Comparison of ENCODE assay signal across 22 cellular contexts in genomic region chr4:98909646-98910045, GRCh38. TPM values are rescaled to one million over a fixed set of nuclear protein-coding genes. Genes with fewer than 3 reads are reported as not detected.
A peak's percentile ranks its signal among the peaks of the same experiment; 100 is the strongest.
DNase-seq lines count a peak whose midpoint lies in the region; ATAC-seq and TF ChIP-seq lines count a peak whose summit lies in the region.
"Had no signal": no experiment of that assay in that cellular context is flagged by ENCODE, and none has a peak within 500 bp of the region (broad histone marks: within the 10 kb centered on the region; RNA-seq: fewer than 3 reads in every experiment).

No MANE protein-coding gene starts in this region.

- DNase-seq in activated T-cell treated with anti-CD3 and anti-CD28 coated beads, Interleukin-2, amount 50 U/mL, for 24 hours, result no peak
- no peak for DNase-seq in activated T-cell treated with anti-CD3 and anti-CD28 coated beads, Interleukin-2, amount 50 U/mL, for 4 hours
- no peak for DNase-seq in effector memory CD8-positive, alpha-beta T cell
- DNase-seq in trophoblast cell (no peak), left lung (no peak)
- DNase-seq: activated B cell treated with CpG ODN at 0.5 μM for 24 hours; activated naive CD8-positive, alpha-beta T cell treated with anti-CD3 and anti-CD28 coated beads, Interleukin-2, amount 10 ng/mL, durations not matched to agents 7 days and 5 days; body of pancreas; colonic mucosa; KG1; midbrain; MV-4-11; NCI-H1930; NCI-H446; retina; stimulated activated CD4-positive, alpha-beta T cell treated with anti-CD3 and anti-CD28 coated beads, Interleukin-4, amount 100 ng/mL, for 4 hours had no signal

- no peak for TF ChIP-seq CTCF in HEK293 (tag by site-specific recombination; IDR thresholded peaks at IDR 0.05)
- no peak for TF ChIP-seq CTCF in left lung (IDR thresholded peaks at IDR 0.05)

- intact Hi-C loops in left lung (cut with DNase I), result no loop called here

- no peaks in the 10 kb centered on the region for H3K9me3 Mint-ChIP-seq in activated T-cell treated with anti-CD3 and anti-CD28 coated beads, Interleukin-2, amount 50 U/mL, for 24 hours
- H3K9me3 Mint-ChIP-seq in activated T-cell treated with anti-CD3 and anti-CD28 coated beads, Interleukin-2, amount 50 U/mL, for 4 hours, result no peaks in the 10 kb centered on the region
- H3K9me3 Mint-ChIP-seq in effector memory CD8-positive, alpha-beta T cell, result no peaks in the 10 kb centered on the region
- H3K9me3 Mint-ChIP-seq: activated B cell treated with CpG ODN at 0.5 μM for 24 hours; activated naive CD8-positive, alpha-beta T cell treated with anti-CD3 and anti-CD28 coated beads, Interleukin-2, amount 10 ng/mL, durations not matched to agents 7 days and 5 days had no signal

- H3K4me3 ChIP-seq in HEK293 (ENCODE audit: low read depth, low read length) (no peak overlapping the region), trophoblast cell (ENCODE audit: low read depth, low read length) (no peak overlapping the region), left lung (no peak overlapping the region)
- H3K4me3 ChIP-seq: A549, BLaER1, body of pancreas, colonic mucosa had no signal

- H3K27ac Mint-ChIP-seq in activated T-cell treated with anti-CD3 and anti-CD28 coated beads, Interleukin-2, amount 50 U/mL, for 24 hours, result peak overlapping the region; percentile 8
- H3K27ac Mint-ChIP-seq in effector memory CD8-positive, alpha-beta T cell, result peak overlapping the region; percentile 10 to 91
- H3K27ac Mint-ChIP-seq: activated B cell treated with CpG ODN at 0.5 μM for 24 hours; activated naive CD8-positive, alpha-beta T cell treated with anti-CD3 and anti-CD28 coated beads, Interleukin-2, amount 10 ng/mL, durations not matched to agents 7 days and 5 days had no signal

- H2AFZ ChIP-seq in trophoblast cell (ENCODE audit: insufficient read depth, low read length, poor library complexity), result no peak overlapping the region

- H3K79me1 ChIP-seq in trophoblast cell (ENCODE audit: low read length), result no peaks in the 10 kb centered on the region

- H3K36me3 Mint-ChIP-seq in activated T-cell treated with anti-CD3 and anti-CD28 coated beads, Interleukin-2, amount 50 U/mL, for 24 hours (ENCODE audit: low read depth), result peaks cover 74% of the 10 kb centered on the region
- H3K36me3 Mint-ChIP-seq in activated T-cell treated with anti-CD3 and anti-CD28 coated beads, Interleukin-2, amount 50 U/mL, for 4 hours (ENCODE audit: insufficient read depth), result peaks cover 19% of the 10 kb centered on the region
- H3K36me3 Mint-ChIP-seq in effector memory CD8-positive, alpha-beta T cell (ENCODE audit: insufficient read depth), result peaks cover 9% of the 10 kb centered on the region

- no peaks in the 10 kb centered on the region for H3K27me3 Mint-ChIP-seq in activated T-cell treated with anti-CD3 and anti-CD28 coated beads, Interleukin-2, amount 50 U/mL, for 24 hours
- H3K27me3 Mint-ChIP-seq in activated T-cell treated with anti-CD3 and anti-CD28 coated beads, Interleukin-2, amount 50 U/mL, for 4 hours (ENCODE audit: low read depth), result no peaks in the 10 kb centered on the region
- no peaks in the 10 kb centered on the region for H3K27me3 Mint-ChIP-seq in effector memory CD8-positive, alpha-beta T cell
- H3K27me3 Mint-ChIP-seq: activated B cell treated with CpG ODN at 0.5 μM for 24 hours; activated naive CD8-positive, alpha-beta T cell treated with anti-CD3 and anti-CD28 coated beads, Interleukin-2, amount 10 ng/mL, durations not matched to agents 7 days and 5 days had no signal

- no peak overlapping the region for H3K9ac ChIP-seq in trophoblast cell (ENCODE audit: low read length)
- H3K9ac ChIP-seq: BLaER1 had no signal

- H3K79me2 ChIP-seq in trophoblast cell (ENCODE audit: control insufficient read depth, insufficient read depth, low read length, poor library complexity), result peaks cover 7% of the 10 kb centered on the region

- H3K4me1 ChIP-seq in HEK293 (ENCODE audit: control insufficient read depth, insufficient read depth, low read length) (peaks cover 8% of the 10 kb centered on the region; the same call in 1 of the 2 replicates), trophoblast cell (ENCODE audit: control insufficient read depth in 1 of 2, insufficient read depth in 2 of 2, low read length in 2 of 2) (peaks cover 0 to 2% of the 10 kb centered on the region in 2 experiments), left lung (peaks cover 3 to 25% of the 10 kb centered on the region in 2 donors)
- H3K4me1 ChIP-seq: BLaER1 had no signal

- no peak overlapping the region for H2BK12ac ChIP-seq in trophoblast cell (ENCODE audit: low read length)

- peaks cover 0 to 2% of the 10 kb centered on the region in 2 experiments; a peak in 2 of 3 replicates for H3K36me3 ChIP-seq in HEK293 (ENCODE audit: control insufficient read depth in 2 of 2, insufficient read depth in 1 of 2, low read length in 2 of 2)
- peaks cover 0 to 1% of the 10 kb centered on the region in 2 experiments for H3K36me3 ChIP-seq in trophoblast cell (ENCODE audit: control insufficient read depth in 1 of 2, insufficient read depth in 2 of 2, low read length in 2 of 2)
- H3K36me3 ChIP-seq in left lung, result no peaks in the 10 kb centered on the region
- H3K36me3 ChIP-seq: colonic mucosa had no signal

- H3K4ac ChIP-seq in trophoblast cell (ENCODE audit: low read depth, low read length), result peak overlapping the region; percentile 86

- H3K18ac ChIP-seq in trophoblast cell (ENCODE audit: low read length), result no peak overlapping the region

- POLR2A ChIA-PET in HEK293 (lab: Yijun Ruan, JAX), result interaction anchor here (0.6 kb wide), 1 partner anchor 53 kb away, joined by 4 read pairs; no protein-coding TSS in a partner anchor

- CTCF ChIA-PET in HEK293 (lab: Yijun Ruan, JAX), result no interaction called here

- no peak overlapping the region for H2BK5ac ChIP-seq in trophoblast cell (ENCODE audit: low read depth, low read length, poor library complexity)

- H3K4me1 Mint-ChIP-seq in activated T-cell treated with anti-CD3 and anti-CD28 coated beads, Interleukin-2, amount 50 U/mL, for 24 hours (ENCODE audit: low read depth), result peaks cover 67% of the 10 kb centered on the region
- H3K4me1 Mint-ChIP-seq in activated T-cell treated with anti-CD3 and anti-CD28 coated beads, Interleukin-2, amount 50 U/mL, for 4 hours (ENCODE audit: low read depth), result peaks cover 56% of the 10 kb centered on the region
- peaks cover 36 to 58% of the 10 kb centered on the region in 2 donors for H3K4me1 Mint-ChIP-seq in effector memory CD8-positive, alpha-beta T cell (ENCODE audit: low read depth in 2 of 2)

- no peaks in the 10 kb centered on the region for H3K9me3 ChIP-seq in HEK293 (ENCODE audit: control insufficient read depth, insufficient read depth, low read depth, low read length)
- no peaks in the 10 kb centered on the region for H3K9me3 ChIP-seq in trophoblast cell (ENCODE audit: insufficient read depth, low read depth, low read length)
- no peaks in the 10 kb centered on the region for H3K9me3 ChIP-seq in left lung
- H3K9me3 ChIP-seq: A549, body of pancreas, colonic mucosa had no signal

- no peaks in the 10 kb centered on the region for H3K27me3 ChIP-seq in trophoblast cell (ENCODE audit: insufficient read depth, low read length)
- H3K27me3 ChIP-seq in left lung, result no peaks in the 10 kb centered on the region
- H3K27me3 ChIP-seq: BLaER1, body of pancreas, colonic mucosa had no signal

- no peak overlapping the region for H3K23ac ChIP-seq in trophoblast cell (ENCODE audit: low read length)

- no peak overlapping the region for H4K8ac ChIP-seq in trophoblast cell (ENCODE audit: low read depth, low read length)

- no peak overlapping the region for H3K14ac ChIP-seq in trophoblast cell (ENCODE audit: low read length)

- ATAC-seq in activated T-cell treated with anti-CD3 and anti-CD28 coated beads, Interleukin-2, amount 50 U/mL, for 4 hours, result no peak
- no peak for ATAC-seq in effector memory CD8-positive, alpha-beta T cell (replicated peaks)
- ATAC-seq in left lung (no peak), GM19328 (IDR thresholded peaks at IDR 0.05; ENCODE audit: unreplicated experiment) (no peak), HG03439 (IDR thresholded peaks at IDR 0.05; ENCODE audit: unreplicated experiment) (no peak)
- ATAC-seq: A549, body of pancreas, SK-N-SH treated with all-trans-retinoic acid at 6 μM for 48 hours had no signal

- WGBS in trophoblast cell (ENCODE audit: extremely low coverage, insufficient coverage, insufficient read length), result no CpG with 5 or more reads among the region's 4 CpGs

- no peak overlapping the region for H3K4me2 ChIP-seq in trophoblast cell (ENCODE audit: low read length)
- H3K4me2 ChIP-seq: A549, BLaER1 had no signal

- H3K27ac ChIP-seq in HEK293 (ENCODE audit: extremely low read depth, low read depth, low read length) (no peak overlapping the region), trophoblast cell (ENCODE audit: low read depth, low read length) (no peak overlapping the region), left lung (no peak overlapping the region)
- H3K27ac ChIP-seq: A549, BLaER1, body of pancreas, colonic mucosa had no signal

- no peak overlapping the region for H4K91ac ChIP-seq in trophoblast cell (ENCODE audit: low read depth, low read length)

- no peak overlapping the region for H4K12ac ChIP-seq in trophoblast cell (ENCODE audit: low read depth, low read length)

- no peak overlapping the region for H2BK120ac ChIP-seq in trophoblast cell (ENCODE audit: insufficient read depth, low read length, poor library complexity)

- H2AK5ac ChIP-seq in trophoblast cell (ENCODE audit: low read length), result no peak overlapping the region

- no peak overlapping the region for H3K4me3 Mint-ChIP-seq in activated T-cell treated with anti-CD3 and anti-CD28 coated beads, Interleukin-2, amount 50 U/mL, for 24 hours
- no peak overlapping the region for H3K4me3 Mint-ChIP-seq in activated T-cell treated with anti-CD3 and anti-CD28 coated beads, Interleukin-2, amount 50 U/mL, for 4 hours
- peak overlapping the region; percentile 7 to 52 for H3K4me3 Mint-ChIP-seq in effector memory CD8-positive, alpha-beta T cell
- H3K4me3 Mint-ChIP-seq: activated B cell treated with CpG ODN at 0.5 μM for 24 hours; activated naive CD8-positive, alpha-beta T cell treated with anti-CD3 and anti-CD28 coated beads, Interleukin-2, amount 10 ng/mL, durations not matched to agents 7 days and 5 days had no signal

TF ChIP-seq in HEK293, 187 proteins besides CTCF, POLR2A, EP300 and RAD21:
- peak; percentile 44; the same call in 1 of the 2 replicates for TF ChIP-seq PRDM1 (tag by site-specific recombination; IDR thresholded peaks at IDR 0.05)
- TF ChIP-seq ZNF785 (tag by site-specific recombination; IDR thresholded peaks at IDR 0.05), result no peak
TF ChIP-seq in HEK293: peak in this region for 1.

RNA-seq across cellular contexts. Expression of gene EIF4E, which starts 19.3 kb away (rescaled TPM):
- 100 to 1,000 TPM; 196 to 204 (median 198) TPM for total RNA-seq in activated T-cell treated with anti-CD3 and anti-CD28 coated beads, Interleukin-2, amount 50 U/mL, for 4 hours
- polyA plus RNA-seq in trophoblast cell (2013), result 65.0 and 68.6 TPM in 2 replicates
- 10 to 100 TPM; 78.8 to 78.9 TPM for total RNA-seq in left lung

Comparison
In these comparisons a context has a peak if more than half of its experiments do, and no peak if none do; other contexts are left out.
1. H3K4me3 Mint-ChIP-seq: peak in effector memory CD8-positive, alpha-beta T cell (2 of 2); none in activated T-cell treated with anti-CD3 and anti-CD28 coated beads, Interleukin-2, amount 50 U/mL, for 24 hours (single experiment) and activated T-cell treated with anti-CD3 and anti-CD28 coated beads, Interleukin-2, amount 50 U/mL, for 4 hours (single experiment).